ENCODE assay signal across 18 cellular contexts in genomic region chr7:39509441-39509840, GRCh38.
"Had no signal": no experiment of that assay in that cellular context is flagged by ENCODE, and none has a peak within 500 bp of the region (broad histone marks: within the 10 kb centered on the region; RNA-seq: fewer than 3 reads in every experiment).

No MANE protein-coding gene starts in this region.

- H3K4me3 Mint-ChIP-seq: activated naive CD8-positive, alpha-beta T cell treated with anti-CD3 and anti-CD28 coated beads for 36 hours had no signal

- H3K27ac Mint-ChIP-seq: activated naive CD8-positive, alpha-beta T cell treated with anti-CD3 and anti-CD28 coated beads for 36 hours; progenitor cell of endocrine pancreas had no signal

- H3K4me1 ChIP-seq: stomach, testis had no signal

- H3K27me3 ChIP-seq: brain microvascular endothelial cell, stomach, testis, upper lobe of left lung had no signal

- H3K36me3 ChIP-seq: brain microvascular endothelial cell, stomach, upper lobe of left lung had no signal

- H3K27ac ChIP-seq: brain microvascular endothelial cell, stomach, testis, upper lobe of left lung had no signal

- H3K4me3 ChIP-seq: stomach, testis, upper lobe of left lung had no signal

- H3K36me3 Mint-ChIP-seq: activated naive CD8-positive, alpha-beta T cell treated with anti-CD3 and anti-CD28 coated beads for 36 hours had no signal

- DNase-seq: activated CD4-positive, alpha-beta T cell treated with anti-CD3 and anti-CD28 coated beads, Interleukin-2, amount 50 U/mL, for 4 hours; activated CD8-positive, alpha-beta memory T cell treated with anti-CD3 and anti-CD28 coated beads, Interleukin-2, amount 50 U/mL, for 4 hours; activated gamma-delta T cell; activated naive CD8-positive, alpha-beta T cell treated with anti-CD3 and anti-CD28 coated beads for 36 hours; amygdala; brain microvascular endothelial cell; cortex of kidney; effector CD4-positive, alpha-beta T cell; head of caudate nucleus; midbrain; right cardiac atrium; small intestine; stomach; testis; upper lobe of left lung had no signal

- H3K9me3 ChIP-seq: stomach, testis, upper lobe of left lung had no signal

- ATAC-seq: left lobe of liver, right cardiac atrium had no signal

- H3K27me3 Mint-ChIP-seq: activated naive CD8-positive, alpha-beta T cell treated with anti-CD3 and anti-CD28 coated beads for 36 hours; progenitor cell of endocrine pancreas had no signal

- FAIRE-seq: frontal cortex, small intestine had no signal
